Comparison of ENCODE assay signal across 9 cellular contexts in genomic region chr7:69443136-69443535, GRCh38.
"Had no signal": no experiment of that assay in that cellular context is flagged by ENCODE, and none has a peak within 500 bp of the region (broad histone marks: within the 10 kb centered on the region; RNA-seq: fewer than 3 reads in every experiment).

No MANE protein-coding gene starts in this region.

- H3K9me3 ChIP-seq: HAP-1 had no signal

- H3K4me1 ChIP-seq: HAP-1 had no signal

- H3K36me3 ChIP-seq: HAP-1 had no signal

- H3K9ac ChIP-seq: GM23248 had no signal

- H3K27ac ChIP-seq: GM23248 had no signal

- H2AFZ ChIP-seq: GM23248 had no signal

- DNase-seq: GM23248, GOT3, H7, HFFc6, IMR-90, KG1 had no signal

- H3K4me3 ChIP-seq: GM23248, HAP-1, K562 had no signal

- ATAC-seq: HCT116, K562 had no signal
